In the genomic region with DNA sequence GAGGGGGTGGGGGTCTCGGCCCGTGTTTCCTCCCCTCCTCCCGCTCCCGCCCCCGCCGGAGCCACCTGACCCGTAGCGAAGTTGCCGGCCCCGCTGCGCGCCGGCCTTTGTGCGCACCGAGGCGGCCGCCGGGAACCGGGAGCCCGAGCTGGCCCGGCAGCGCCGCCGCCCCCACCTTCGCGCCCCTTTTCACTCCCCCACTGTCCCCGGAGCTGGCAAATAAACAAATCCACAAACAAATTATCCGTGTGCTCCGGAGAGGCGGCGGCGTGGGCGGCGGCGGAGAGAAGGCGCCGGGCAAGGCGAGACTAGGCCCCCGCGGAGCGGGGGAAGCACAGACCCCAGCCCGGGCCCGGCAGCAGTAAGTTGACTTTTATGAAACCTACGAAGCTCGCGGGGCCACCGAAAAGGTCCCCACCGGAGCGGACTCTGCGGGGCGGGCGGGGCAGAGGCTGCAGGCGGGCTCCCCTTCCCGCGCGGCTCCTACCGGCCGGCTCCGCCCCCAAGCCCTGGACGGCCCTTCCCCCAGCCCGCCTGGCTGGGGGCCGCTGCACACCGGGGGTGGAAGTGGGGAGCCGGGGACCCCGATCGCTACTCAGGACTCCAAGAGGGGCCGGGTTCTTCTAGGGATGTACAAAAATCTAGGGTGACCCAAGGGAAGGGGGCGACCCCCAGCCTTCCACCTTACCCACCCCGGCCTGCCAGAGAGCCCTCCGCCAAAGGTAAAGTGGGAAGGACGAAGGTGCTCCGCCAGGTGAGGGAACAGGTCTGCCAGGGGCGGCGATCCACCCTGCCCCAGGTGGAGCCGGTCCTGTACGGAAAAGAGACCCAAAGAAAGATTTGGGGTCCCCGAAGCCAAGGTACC, we compare ENCODE assay signal across 2 cellular contexts.
TF ChIP-seq lines count a peak whose summit lies in the region.

No MANE protein-coding gene starts in this region.

TF ChIP-seq in HEK293, 187 proteins besides CTCF, POLR2A, EP300 and RAD21 (continues in another document):
- TF ChIP-seq, protein P1, sequence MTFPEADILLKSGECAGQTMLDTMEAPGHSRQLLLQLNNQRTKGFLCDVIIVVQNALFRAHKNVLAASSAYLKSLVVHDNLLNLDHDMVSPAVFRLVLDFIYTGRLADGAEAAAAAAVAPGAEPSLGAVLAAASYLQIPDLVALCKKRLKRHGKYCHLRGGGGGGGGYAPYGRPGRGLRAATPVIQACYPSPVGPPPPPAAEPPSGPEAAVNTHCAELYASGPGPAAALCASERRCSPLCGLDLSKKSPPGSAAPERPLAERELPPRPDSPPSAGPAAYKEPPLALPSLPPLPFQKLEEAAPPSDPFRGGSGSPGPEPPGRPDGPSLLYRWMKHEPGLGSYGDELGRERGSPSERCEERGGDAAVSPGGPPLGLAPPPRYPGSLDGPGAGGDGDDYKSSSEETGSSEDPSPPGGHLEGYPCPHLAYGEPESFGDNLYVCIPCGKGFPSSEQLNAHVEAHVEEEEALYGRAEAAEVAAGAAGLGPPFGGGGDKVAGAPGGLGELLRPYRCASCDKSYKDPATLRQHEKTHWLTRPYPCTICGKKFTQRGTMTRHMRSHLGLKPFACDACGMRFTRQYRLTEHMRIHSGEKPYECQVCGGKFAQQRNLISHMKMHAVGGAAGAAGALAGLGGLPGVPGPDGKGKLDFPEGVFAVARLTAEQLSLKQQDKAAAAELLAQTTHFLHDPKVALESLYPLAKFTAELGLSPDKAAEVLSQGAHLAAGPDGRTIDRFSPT (tag by site-specific recombination; IDR thresholded peaks at IDR 0.05): no peak
- TF ChIP-seq ZNF354C (tag by site-specific recombination; IDR thresholded peaks at IDR 0.05; ENCODE audit: borderline replicate concordance, low read depth) (no peak), ZNF398 (tag by site-specific recombination; IDR thresholded peaks at IDR 0.05) (peak; percentile 16; the same call in 1 of the 2 replicates), OVOL3 (tag by site-specific recombination; IDR thresholded peaks at IDR 0.05) (no peak), KLF17 (tag by site-specific recombination; IDR thresholded peaks at IDR 0.05) (0 out of 2 replicates have a peak, but pooled peaks have one; percentile 40), ZNF335 (tag by site-specific recombination; conservative IDR thresholded peaks at IDR 0.05) (peak; percentile 85), ZBTB8A (tag by site-specific recombination; IDR thresholded peaks at IDR 0.05) (0 out of 2 replicates have a peak, but pooled peaks have one; percentile 15), BCL6B (tag by site-specific recombination; IDR thresholded peaks at IDR 0.05) (no peak), GLIS2 (tag by site-specific recombination; IDR thresholded peaks at IDR 0.05) (peak; percentile 78; the same call in 1 of the 2 replicates)
- TF ChIP-seq, protein P2, sequence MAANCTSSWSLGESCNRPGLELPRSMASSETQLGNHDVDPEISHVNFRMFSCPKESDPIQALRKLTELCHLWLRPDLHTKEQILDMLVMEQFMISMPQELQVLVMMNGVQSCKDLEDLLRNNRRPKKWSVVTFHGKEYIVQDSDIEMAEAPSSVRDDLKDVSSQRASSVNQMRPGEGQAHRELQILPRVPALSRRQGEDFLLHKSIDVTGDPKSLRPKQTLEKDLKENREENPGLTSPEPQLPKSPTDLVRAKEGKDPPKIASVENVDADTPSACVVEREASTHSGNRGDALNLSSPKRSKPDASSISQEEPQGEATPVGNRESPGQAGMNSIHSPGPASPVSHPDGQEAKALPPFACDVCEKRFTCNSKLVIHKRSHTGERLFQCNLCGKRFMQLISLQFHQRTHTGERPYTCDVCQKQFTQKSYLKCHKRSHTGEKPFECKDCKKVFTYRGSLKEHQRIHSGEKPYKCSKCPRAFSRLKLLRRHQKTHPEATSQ (tag by site-specific recombination; IDR thresholded peaks at IDR 0.05): no peak
- TF ChIP-seq, protein P3, sequence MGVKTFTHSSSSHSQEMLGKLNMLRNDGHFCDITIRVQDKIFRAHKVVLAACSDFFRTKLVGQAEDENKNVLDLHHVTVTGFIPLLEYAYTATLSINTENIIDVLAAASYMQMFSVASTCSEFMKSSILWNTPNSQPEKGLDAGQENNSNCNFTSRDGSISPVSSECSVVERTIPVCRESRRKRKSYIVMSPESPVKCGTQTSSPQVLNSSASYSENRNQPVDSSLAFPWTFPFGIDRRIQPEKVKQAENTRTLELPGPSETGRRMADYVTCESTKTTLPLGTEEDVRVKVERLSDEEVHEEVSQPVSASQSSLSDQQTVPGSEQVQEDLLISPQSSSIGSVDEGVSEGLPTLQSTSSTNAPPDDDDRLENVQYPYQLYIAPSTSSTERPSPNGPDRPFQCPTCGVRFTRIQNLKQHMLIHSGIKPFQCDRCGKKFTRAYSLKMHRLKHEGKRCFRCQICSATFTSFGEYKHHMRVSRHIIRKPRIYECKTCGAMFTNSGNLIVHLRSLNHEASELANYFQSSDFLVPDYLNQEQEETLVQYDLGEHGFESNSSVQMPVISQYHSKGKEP (tag by site-specific recombination; IDR thresholded peaks at IDR 0.05): no peak

TF ChIP-seq in neural cell, 6 proteins besides CTCF, POLR2A, EP300 and RAD21 (continued from another document):
- no peak for TF ChIP-seq SMC3 (conservative IDR thresholded peaks at IDR 0.05; ENCODE audit: poor library complexity)
- TF ChIP-seq, protein P4, sequence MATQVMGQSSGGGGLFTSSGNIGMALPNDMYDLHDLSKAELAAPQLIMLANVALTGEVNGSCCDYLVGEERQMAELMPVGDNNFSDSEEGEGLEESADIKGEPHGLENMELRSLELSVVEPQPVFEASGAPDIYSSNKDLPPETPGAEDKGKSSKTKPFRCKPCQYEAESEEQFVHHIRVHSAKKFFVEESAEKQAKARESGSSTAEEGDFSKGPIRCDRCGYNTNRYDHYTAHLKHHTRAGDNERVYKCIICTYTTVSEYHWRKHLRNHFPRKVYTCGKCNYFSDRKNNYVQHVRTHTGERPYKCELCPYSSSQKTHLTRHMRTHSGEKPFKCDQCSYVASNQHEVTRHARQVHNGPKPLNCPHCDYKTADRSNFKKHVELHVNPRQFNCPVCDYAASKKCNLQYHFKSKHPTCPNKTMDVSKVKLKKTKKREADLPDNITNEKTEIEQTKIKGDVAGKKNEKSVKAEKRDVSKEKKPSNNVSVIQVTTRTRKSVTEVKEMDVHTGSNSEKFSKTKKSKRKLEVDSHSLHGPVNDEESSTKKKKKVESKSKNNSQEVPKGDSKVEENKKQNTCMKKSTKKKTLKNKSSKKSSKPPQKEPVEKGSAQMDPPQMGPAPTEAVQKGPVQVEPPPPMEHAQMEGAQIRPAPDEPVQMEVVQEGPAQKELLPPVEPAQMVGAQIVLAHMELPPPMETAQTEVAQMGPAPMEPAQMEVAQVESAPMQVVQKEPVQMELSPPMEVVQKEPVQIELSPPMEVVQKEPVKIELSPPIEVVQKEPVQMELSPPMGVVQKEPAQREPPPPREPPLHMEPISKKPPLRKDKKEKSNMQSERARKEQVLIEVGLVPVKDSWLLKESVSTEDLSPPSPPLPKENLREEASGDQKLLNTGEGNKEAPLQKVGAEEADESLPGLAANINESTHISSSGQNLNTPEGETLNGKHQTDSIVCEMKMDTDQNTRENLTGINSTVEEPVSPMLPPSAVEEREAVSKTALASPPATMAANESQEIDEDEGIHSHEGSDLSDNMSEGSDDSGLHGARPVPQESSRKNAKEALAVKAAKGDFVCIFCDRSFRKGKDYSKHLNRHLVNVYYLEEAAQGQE (IDR thresholded peaks at IDR 0.05; ENCODE audit: borderline replicate concordance): no peak
- no peak for TF ChIP-seq POLR2AphosphoS5 (IDR thresholded peaks at IDR 0.05)
